ENCODE assay signal across 1 cellular context in the genomic region with DNA sequence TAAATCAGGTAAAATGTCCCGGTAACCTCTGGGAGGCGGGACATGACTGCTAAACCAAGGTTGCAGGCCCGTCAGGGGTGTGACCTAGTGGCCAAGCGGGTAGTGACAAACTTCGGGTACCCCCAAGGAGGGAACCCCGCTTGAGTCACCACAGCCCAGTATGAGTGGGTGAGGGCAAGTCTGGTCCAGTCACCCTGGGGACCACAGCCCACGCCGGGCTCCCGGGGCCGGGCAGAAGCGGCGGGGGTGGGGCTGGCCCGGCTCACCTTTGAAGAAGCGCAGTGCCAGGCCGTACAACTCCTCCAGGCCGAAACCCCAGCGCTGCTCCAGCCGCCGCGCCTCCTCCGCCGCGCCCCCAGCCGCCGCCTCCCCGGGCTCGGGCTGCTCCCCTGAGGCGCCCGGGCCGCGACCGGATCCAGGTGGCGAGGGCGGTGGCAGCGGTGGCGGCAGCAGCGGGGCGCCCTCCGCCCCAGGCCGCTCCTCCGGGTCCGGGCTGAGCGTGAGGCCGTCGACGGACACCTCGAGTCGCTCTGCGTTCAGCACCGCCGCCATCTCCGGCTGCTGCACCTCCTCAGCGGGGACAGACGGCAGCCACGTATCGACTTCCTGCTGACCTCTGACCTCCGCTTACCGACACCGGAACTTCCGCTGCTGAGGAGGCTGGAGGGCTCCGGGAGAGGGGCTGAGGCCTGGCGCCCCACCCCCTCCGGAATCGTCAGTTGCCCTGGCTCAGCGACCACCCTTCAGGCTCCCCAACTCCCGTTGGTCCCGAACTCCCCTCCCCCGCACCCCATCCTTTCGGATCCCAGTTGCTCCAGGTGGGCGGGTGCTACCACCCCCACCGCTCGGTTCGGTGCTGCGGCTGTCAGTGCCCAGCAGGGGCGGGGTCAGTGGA.
TF ChIP-seq lines count a peak whose summit lies in the region.

A gene (minus strand): TSS at position 618 of the 895 bp plus-strand sequence. CDS start 66 bp downstream, at position 552.

TF ChIP-seq in HEK293, 187 proteins besides CTCF, POLR2A, EP300 and RAD21 (continued from another document and continues in another):
- TF ChIP-seq, protein P1, sequence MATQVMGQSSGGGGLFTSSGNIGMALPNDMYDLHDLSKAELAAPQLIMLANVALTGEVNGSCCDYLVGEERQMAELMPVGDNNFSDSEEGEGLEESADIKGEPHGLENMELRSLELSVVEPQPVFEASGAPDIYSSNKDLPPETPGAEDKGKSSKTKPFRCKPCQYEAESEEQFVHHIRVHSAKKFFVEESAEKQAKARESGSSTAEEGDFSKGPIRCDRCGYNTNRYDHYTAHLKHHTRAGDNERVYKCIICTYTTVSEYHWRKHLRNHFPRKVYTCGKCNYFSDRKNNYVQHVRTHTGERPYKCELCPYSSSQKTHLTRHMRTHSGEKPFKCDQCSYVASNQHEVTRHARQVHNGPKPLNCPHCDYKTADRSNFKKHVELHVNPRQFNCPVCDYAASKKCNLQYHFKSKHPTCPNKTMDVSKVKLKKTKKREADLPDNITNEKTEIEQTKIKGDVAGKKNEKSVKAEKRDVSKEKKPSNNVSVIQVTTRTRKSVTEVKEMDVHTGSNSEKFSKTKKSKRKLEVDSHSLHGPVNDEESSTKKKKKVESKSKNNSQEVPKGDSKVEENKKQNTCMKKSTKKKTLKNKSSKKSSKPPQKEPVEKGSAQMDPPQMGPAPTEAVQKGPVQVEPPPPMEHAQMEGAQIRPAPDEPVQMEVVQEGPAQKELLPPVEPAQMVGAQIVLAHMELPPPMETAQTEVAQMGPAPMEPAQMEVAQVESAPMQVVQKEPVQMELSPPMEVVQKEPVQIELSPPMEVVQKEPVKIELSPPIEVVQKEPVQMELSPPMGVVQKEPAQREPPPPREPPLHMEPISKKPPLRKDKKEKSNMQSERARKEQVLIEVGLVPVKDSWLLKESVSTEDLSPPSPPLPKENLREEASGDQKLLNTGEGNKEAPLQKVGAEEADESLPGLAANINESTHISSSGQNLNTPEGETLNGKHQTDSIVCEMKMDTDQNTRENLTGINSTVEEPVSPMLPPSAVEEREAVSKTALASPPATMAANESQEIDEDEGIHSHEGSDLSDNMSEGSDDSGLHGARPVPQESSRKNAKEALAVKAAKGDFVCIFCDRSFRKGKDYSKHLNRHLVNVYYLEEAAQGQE (tag by site-specific recombination; IDR thresholded peaks at IDR 0.05): peak; percentile 75
- TF ChIP-seq ZFP69B (tag by site-specific recombination; IDR thresholded peaks at IDR 0.05) (peak; percentile 82; the same call in 1 of the 2 replicates), KLF9 (tag by site-specific recombination; IDR thresholded peaks at IDR 0.05; ENCODE audit: low read depth) (peak; percentile 96), ZBTB8A (tag by site-specific recombination; IDR thresholded peaks at IDR 0.05) (peak; percentile 98), ZNF169 (tag by site-specific recombination; IDR thresholded peaks at IDR 0.05) (no peak), OSR2 (tag by site-specific recombination; IDR thresholded peaks at IDR 0.05) (peak; percentile 91), ZNF174 (tag by site-specific recombination; IDR thresholded peaks at IDR 0.05) (no peak), ZNF561 (tag by site-specific recombination; IDR thresholded peaks at IDR 0.05; ENCODE audit: borderline replicate concordance) (0 out of 2 replicates have a peak, but pooled peaks have one; percentile 60), ZBTB21 (tag by site-specific recombination; IDR thresholded peaks at IDR 0.05) (peak; percentile 40; the same call in 1 of the 2 replicates), ZNF654 (tag by site-specific recombination; IDR thresholded peaks at IDR 0.05; ENCODE audit: low read depth) (no peak), HOXA7 (CRISPR knock-in tag; IDR thresholded peaks at IDR 0.05; ENCODE audit: borderline replicate concordance) (no peak), ZNF830 (tag by site-specific recombination; IDR thresholded peaks at IDR 0.05; ENCODE audit: low read depth) (no peak), MZF1 (tag by site-specific recombination; IDR thresholded peaks at IDR 0.05; ENCODE audit: borderline replicate concordance) (no peak; the same call in 1 of the 2 replicates), HOXD13 (CRISPR knock-in tag; IDR thresholded peaks at IDR 0.05; ENCODE audit: borderline replicate concordance) (no peak), ZEB2 (tag by site-specific recombination; IDR thresholded peaks at IDR 0.05) (peak; percentile 100), ZNF292 (tag by site-specific recombination; IDR thresholded peaks at IDR 0.05; ENCODE audit: borderline replicate concordance, low read depth) (no peak), KLF16 (tag by site-specific recombination; IDR thresholded peaks at IDR 0.05) (peak; percentile 99), ZNF549 (tag by site-specific recombination; IDR thresholded peaks at IDR 0.05) (no peak), ZIC2 (tag by site-specific recombination; IDR thresholded peaks at IDR 0.05) (peak; percentile 71), REPIN1 (tag by site-specific recombination; IDR thresholded peaks at IDR 0.05; ENCODE audit: low read depth) (no peak), ZNF768 (tag by site-specific recombination; IDR thresholded peaks at IDR 0.05) (no peak), ZNF19 (tag by site-specific recombination; IDR thresholded peaks at IDR 0.05; ENCODE audit: low read depth) (no peak), ZNF624 (tag by site-specific recombination; IDR thresholded peaks at IDR 0.05) (no peak)
- TF ChIP-seq, protein P2, sequence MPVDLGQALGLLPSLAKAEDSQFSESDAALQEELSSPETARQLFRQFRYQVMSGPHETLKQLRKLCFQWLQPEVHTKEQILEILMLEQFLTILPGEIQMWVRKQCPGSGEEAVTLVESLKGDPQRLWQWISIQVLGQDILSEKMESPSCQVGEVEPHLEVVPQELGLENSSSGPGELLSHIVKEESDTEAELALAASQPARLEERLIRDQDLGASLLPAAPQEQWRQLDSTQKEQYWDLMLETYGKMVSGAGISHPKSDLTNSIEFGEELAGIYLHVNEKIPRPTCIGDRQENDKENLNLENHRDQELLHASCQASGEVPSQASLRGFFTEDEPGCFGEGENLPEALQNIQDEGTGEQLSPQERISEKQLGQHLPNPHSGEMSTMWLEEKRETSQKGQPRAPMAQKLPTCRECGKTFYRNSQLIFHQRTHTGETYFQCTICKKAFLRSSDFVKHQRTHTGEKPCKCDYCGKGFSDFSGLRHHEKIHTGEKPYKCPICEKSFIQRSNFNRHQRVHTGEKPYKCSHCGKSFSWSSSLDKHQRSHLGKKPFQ (tag by site-specific recombination; IDR thresholded peaks at IDR 0.05): no peak
- TF ChIP-seq, protein P3, sequence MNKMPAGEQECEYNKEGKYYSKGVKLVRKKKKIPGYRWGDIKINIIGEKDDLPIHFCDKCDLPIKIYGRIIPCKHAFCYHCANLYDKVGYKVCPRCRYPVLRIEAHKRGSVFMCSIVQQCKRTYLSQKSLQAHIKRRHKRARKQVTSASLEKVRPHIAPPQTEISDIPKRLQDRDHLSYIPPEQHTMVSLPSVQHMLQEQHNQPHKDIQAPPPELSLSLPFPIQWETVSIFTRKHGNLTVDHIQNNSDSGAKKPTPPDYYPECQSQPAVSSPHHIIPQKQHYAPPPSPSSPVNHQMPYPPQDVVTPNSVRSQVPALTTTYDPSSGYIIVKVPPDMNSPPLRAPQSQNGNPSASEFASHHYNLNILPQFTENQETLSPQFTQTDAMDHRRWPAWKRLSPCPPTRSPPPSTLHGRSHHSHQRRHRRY (tag by site-specific recombination; IDR thresholded peaks at IDR 0.05): no peak
- TF ChIP-seq, protein P4, sequence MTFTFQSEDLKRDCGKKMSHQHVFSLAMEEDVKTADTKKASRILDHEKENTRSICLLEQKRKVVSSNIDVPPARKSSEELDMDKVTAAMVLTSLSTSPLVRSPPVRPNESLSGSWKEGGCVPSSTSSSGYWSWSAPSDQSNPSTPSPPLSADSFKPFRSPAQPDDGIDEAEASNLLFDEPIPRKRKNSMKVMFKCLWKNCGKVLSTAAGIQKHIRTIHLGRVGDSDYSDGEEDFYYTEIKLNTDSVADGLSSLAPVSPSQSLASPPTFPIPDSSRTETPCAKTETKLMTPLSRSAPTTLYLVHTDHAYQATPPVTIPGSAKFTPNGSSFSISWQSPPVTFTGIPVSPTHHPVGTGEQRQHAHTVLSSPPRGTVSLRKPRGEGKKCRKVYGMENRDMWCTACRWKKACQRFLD (tag by site-specific recombination; IDR thresholded peaks at IDR 0.05): no peak
- TF ChIP-seq, protein P5, sequence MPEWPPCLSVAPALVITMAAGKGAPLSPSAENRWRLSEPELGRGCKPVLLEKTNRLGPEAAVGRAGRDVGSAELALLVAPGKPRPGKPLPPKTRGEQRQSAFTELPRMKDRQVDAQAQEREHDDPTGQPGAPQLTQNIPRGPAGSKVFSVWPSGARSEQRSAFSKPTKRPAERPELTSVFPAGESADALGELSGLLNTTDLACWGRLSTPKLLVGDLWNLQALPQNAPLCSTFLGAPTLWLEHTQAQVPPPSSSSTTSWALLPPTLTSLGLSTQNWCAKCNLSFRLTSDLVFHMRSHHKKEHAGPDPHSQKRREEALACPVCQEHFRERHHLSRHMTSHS (tag by site-specific recombination; IDR thresholded peaks at IDR 0.05): no peak
- TF ChIP-seq, protein P6, sequence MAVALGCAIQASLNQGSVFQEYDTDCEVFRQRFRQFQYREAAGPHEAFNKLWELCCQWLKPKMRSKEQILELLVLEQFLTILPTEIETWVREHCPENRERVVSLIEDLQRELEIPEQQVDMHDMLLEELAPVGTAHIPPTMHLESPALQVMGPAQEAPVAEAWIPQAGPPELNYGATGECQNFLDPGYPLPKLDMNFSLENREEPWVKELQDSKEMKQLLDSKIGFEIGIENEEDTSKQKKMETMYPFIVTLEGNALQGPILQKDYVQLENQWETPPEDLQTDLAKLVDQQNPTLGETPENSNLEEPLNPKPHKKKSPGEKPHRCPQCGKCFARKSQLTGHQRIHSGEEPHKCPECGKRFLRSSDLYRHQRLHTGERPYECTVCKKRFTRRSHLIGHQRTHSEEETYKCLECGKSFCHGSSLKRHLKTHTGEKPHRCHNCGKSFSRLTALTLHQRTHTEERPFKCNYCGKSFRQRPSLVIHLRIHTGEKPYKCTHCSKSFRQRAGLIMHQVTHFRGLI (tag by site-specific recombination; IDR thresholded peaks at IDR 0.05): 0 out of 2 replicates have a peak, but pooled peaks have one; percentile 40
- TF ChIP-seq, protein P7, sequence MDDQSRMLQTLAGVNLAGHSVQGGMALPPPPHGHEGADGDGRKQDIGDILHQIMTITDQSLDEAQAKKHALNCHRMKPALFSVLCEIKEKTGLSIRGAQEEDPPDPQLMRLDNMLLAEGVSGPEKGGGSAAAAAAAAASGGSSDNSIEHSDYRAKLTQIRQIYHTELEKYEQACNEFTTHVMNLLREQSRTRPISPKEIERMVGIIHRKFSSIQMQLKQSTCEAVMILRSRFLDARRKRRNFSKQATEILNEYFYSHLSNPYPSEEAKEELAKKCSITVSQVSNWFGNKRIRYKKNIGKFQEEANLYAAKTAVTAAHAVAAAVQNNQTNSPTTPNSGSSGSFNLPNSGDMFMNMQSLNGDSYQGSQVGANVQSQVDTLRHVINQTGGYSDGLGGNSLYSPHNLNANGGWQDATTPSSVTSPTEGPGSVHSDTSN (CRISPR knock-in tag; IDR thresholded peaks at IDR 0.05): peak; percentile 38
- TF ChIP-seq, protein P8, sequence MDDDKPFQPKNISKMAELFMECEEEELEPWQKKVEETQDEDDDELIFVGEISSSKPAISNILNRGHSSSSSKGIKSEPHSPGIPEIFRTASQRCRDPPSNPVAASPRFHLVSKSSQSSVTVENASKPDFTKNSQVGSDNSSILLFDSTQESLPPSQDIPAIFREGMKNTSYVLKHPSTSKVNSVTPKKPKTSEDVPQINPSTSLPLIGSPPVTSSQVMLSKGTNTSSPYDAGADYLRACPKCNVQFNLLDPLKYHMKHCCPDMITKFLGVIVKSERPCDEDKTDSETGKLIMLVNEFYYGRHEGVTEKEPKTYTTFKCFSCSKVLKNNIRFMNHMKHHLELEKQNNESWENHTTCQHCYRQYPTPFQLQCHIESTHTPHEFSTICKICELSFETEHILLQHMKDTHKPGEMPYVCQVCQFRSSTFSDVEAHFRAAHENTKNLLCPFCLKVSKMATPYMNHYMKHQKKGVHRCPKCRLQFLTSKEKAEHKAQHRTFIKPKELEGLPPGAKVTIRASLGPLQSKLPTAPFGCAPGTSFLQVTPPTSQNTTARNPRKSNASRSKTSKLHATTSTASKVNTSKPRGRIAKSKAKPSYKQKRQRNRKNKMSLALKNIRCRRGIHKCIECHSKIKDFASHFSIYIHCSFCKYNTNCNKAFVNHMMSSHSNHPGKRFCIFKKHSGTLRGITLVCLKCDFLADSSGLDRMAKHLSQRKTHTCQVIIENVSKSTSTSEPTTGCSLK (tag by site-specific recombination; IDR thresholded peaks at IDR 0.05): no peak
- TF ChIP-seq, protein P9, sequence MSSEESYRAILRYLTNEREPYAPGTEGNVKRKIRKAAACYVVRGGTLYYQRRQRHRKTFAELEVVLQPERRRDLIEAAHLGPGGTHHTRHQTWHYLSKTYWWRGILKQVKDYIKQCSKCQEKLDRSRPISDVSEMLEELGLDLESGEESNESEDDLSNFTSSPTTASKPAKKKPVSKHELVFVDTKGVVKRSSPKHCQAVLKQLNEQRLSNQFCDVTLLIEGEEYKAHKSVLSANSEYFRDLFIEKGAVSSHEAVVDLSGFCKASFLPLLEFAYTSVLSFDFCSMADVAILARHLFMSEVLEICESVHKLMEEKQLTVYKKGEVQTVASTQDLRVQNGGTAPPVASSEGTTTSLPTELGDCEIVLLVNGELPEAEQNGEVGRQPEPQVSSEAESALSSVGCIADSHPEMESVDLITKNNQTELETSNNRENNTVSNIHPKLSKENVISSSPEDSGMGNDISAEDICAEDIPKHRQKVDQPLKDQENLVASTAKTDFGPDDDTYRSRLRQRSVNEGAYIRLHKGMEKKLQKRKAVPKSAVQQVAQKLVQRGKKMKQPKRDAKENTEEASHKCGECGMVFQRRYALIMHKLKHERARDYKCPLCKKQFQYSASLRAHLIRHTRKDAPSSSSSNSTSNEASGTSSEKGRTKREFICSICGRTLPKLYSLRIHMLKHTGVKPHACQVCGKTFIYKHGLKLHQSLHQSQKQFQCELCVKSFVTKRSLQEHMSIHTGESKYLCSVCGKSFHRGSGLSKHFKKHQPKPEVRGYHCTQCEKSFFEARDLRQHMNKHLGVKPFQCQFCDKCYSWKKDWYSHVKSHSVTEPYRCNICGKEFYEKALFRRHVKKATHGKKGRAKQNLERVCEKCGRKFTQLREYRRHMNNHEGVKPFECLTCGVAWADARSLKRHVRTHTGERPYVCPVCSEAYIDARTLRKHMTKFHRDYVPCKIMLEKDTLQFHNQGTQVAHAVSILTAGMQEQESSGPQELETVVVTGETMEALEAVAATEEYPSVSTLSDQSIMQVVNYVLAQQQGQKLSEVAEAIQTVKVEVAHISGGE (tag by site-specific recombination; conservative IDR thresholded peaks at IDR 0.05; ENCODE audit: low read depth): peak; percentile 96
- TF ChIP-seq, protein P10, sequence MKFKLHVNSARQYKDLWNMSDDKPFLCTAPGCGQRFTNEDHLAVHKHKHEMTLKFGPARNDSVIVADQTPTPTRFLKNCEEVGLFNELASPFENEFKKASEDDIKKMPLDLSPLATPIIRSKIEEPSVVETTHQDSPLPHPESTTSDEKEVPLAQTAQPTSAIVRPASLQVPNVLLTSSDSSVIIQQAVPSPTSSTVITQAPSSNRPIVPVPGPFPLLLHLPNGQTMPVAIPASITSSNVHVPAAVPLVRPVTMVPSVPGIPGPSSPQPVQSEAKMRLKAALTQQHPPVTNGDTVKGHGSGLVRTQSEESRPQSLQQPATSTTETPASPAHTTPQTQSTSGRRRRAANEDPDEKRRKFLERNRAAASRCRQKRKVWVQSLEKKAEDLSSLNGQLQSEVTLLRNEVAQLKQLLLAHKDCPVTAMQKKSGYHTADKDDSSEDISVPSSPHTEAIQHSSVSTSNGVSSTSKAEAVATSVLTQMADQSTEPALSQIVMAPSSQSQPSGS (tag by site-specific recombination; IDR thresholded peaks at IDR 0.05; ENCODE audit: low read depth): no peak
